In genomic region chr19:48835734-48836088, GRCh38 we compare ENCODE assay signal across 8 cellular contexts.
DNase-seq lines count a peak whose midpoint lies in the region; ATAC-seq and TF ChIP-seq lines count a peak whose summit lies in the region.

No MANE protein-coding gene starts in this region.

- ATAC-seq in HG02610 (IDR thresholded peaks at IDR 0.05; ENCODE audit: unreplicated experiment), result peak; percentile 73
- ATAC-seq in GM19455 (IDR thresholded peaks at IDR 0.05; ENCODE audit: unreplicated experiment), result no peak

- peak overlapping the region; percentile 79 for H3K4me3 ChIP-seq in retinal pigment epithelial cell (ENCODE audit: low read length)

- DNase-seq in ELR (ENCODE audit: low read depth) (peak; percentile 88), NCI-H2029 (lab: John Stamatoyannopoulos, UW) (peak; percentile 83), T-helper 22 cell (ENCODE audit: low read depth) (peak; percentile 79), astrocyte of the hippocampus (ENCODE audit: low read depth, low spot score) (peak; percentile 94), hippocampal formation (lab: John Stamatoyannopoulos, UW) (peak; percentile 81 to 86), retinal pigment epithelial cell (ENCODE audit: low read depth) (peak; percentile 66)

- TF ChIP-seq CTCF in retinal pigment epithelial cell (conservative IDR thresholded peaks at IDR 0.05; ENCODE audit: low read depth, low read length), result peak; percentile 89
